Comparison of ENCODE assay signal across 19 cellular contexts in genomic region chr10:55747244-55747643, GRCh38.
"Had no signal": no experiment of that assay in that cellular context is flagged by ENCODE, and none has a peak within 500 bp of the region (broad histone marks: within the 10 kb centered on the region; RNA-seq: fewer than 3 reads in every experiment).

No MANE protein-coding gene starts in this region.

- H3K27ac ChIP-seq: adrenal gland, coronary artery, esophagus squamous epithelium, neutrophil had no signal

- H3K36me3 ChIP-seq: adrenal gland, esophagus squamous epithelium, neutrophil had no signal

- H3K4me1 ChIP-seq: adrenal gland, esophagus squamous epithelium had no signal

- H3K4me3 ChIP-seq: adrenal gland, coronary artery, esophagus squamous epithelium, smooth muscle cell had no signal

- ATAC-seq: activated CD8-positive, alpha-beta T cell treated with anti-CD3 and anti-CD28 coated beads for 36 hours; right cardiac atrium; stimulated activated naive CD8-positive, alpha-beta T cell treated with anti-CD3 and anti-CD28 coated beads, Interleukin-15, Interleukin-2, amounts not matched to agents 100 U/mL and 50 U/mL, for 24 hours had no signal

- H3K9me3 ChIP-seq: adrenal gland, esophagus squamous epithelium, neutrophil had no signal

- DNase-seq: activated CD4-positive, alpha-beta T cell treated with anti-CD3 and anti-CD28 coated beads for 4 hours; activated CD8-positive, alpha-beta T cell treated with anti-CD3 and anti-CD28 coated beads for 36 hours; activated effector memory CD4-positive, alpha-beta T cell treated with anti-CD3 and anti-CD28 coated beads, Interleukin-2, amount 50 U/mL, for 16 hours; activated T-cell treated with anti-CD3 and anti-CD28 coated beads, Interleukin-2, amount 50 U/mL, for 48 hours; adrenal gland; central memory CD4-positive, alpha-beta T cell; esophagus squamous epithelium; immature natural killer cell; mammary epithelial cell; naive B cell; stimulated activated CD4-positive, alpha-beta T cell treated with anti-CD3 and anti-CD28 coated beads, Interleukin-4, amount 100 ng/mL, for 4 hours; stimulated activated CD8-positive, alpha-beta memory T cell treated with anti-CD3 and anti-CD28 coated beads, Interleukin-4, amount 100 ng/mL, for 48 hours; stimulated activated naive CD8-positive, alpha-beta T cell treated with anti-CD3 and anti-CD28 coated beads, Interleukin-15, Interleukin-2, amounts not matched to agents 100 U/mL and 50 U/mL, for 24 hours; T-helper 2 cell; trophoblast cell had no signal

- H3K27me3 ChIP-seq: adrenal gland, esophagus squamous epithelium, neutrophil had no signal
